Comparison of ENCODE assay signal across 18 cellular contexts in the genomic region with DNA sequence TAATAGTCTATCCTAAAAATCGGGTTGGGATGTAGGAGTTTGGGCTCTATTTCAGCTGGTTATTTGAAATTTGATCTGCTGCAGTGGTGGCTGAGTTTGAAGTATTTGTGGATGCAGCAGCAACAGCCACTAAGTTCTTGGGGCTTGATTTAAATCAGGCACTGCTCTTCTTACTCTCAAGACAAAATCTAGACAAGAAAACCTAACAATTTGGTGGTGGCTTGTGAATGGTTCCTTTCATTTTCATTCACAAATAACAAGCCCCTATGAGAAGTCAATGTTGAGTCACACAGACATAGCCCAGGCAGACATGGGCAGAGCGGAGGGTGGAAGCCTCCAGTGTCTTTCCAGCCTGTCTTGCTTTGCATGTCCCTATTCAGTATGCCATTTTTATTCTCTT.
DNase-seq lines count a peak whose midpoint lies in the region; ATAC-seq and TF ChIP-seq lines count a peak whose summit lies in the region.
"Had no signal": no experiment of that assay in that cellular context is flagged by ENCODE, and none has a peak within 500 bp of the region (broad histone marks: within the 10 kb centered on the region; RNA-seq: fewer than 3 reads in every experiment).

No MANE protein-coding gene starts in this region.

- ATAC-seq in Right ventricle myocardium superior (ENCODE audit: poor library complexity) (peak; percentile 36), GM18907 (IDR thresholded peaks at IDR 0.05; ENCODE audit: unreplicated experiment) (no peak), GM19328 (IDR thresholded peaks at IDR 0.05; ENCODE audit: unreplicated experiment) (no peak)
- ATAC-seq: foreskin keratinocyte had no signal

- TF ChIP-seq EP300 in sigmoid colon (IDR thresholded peaks at IDR 0.05): no peak

- H3K27me3 ChIP-seq in AG04450 (ENCODE audit: control insufficient read depth, insufficient read depth, low read length) (no peaks in the 10 kb centered on the region), ascending aorta (no peaks in the 10 kb centered on the region), sigmoid colon (no peaks in the 10 kb centered on the region)
- H3K27me3 ChIP-seq: foreskin keratinocyte had no signal

- H3K9me3 ChIP-seq in AG04450 (ENCODE audit: control insufficient read depth, insufficient read depth, low read length) (no peaks in the 10 kb centered on the region), ascending aorta (no peaks in the 10 kb centered on the region), sigmoid colon (no peaks in the 10 kb centered on the region)

- intact Hi-C loops in ascending aorta (cut with DNase I): loop anchor here (5.0 kb wide), 1 partner anchor 66 kb away; no protein-coding TSS in a partner anchor
- intact Hi-C loops in Right ventricle myocardium superior (cut with DNase I): no loop called here
- intact Hi-C loops in sigmoid colon (cut with DNase I): no loop called here

- H3K4me3 ChIP-seq in AG04450 (ENCODE audit: low read depth, low read length) (no peak overlapping the region), ascending aorta (peak overlapping the region in 1 of 2 donors; percentile 40), sigmoid colon (no peak overlapping the region)

- 84 to 86% methylated on average over 2 of the region's 2 CpGs for WGBS in sigmoid colon, 2 donors

- peaks cover 5 to 14% of the 10 kb centered on the region in 2 donors for H3K36me3 ChIP-seq in ascending aorta
- no peaks in the 10 kb centered on the region for H3K36me3 ChIP-seq in sigmoid colon

- DNase-seq in AG04450 (ENCODE audit: low read depth, low spot score) (no peak), ascending aorta (ENCODE audit: low spot score in 2 of 2) (no peak), Right ventricle myocardium superior (no peak), sigmoid colon (no peak), erythroblast (lab: John Stamatoyannopoulos, UW) (no peak)
- DNase-seq in activated naive CD4-positive, alpha-beta T cell (lab: John Stamatoyannopoulos, UW): no peak
- DNase-seq: activated B cell treated with CpG ODN at 0.5 μM for 24 hours; activated effector memory CD4-positive, alpha-beta T cell treated with anti-CD3 and anti-CD28 coated beads, Interleukin-2, amount 50 U/mL, for 16 hours; foreskin keratinocyte; GDM1; Kasumi-1; midbrain; NCI-H1694; nucleus accumbens; OCI-M1 had no signal

- no peak for TF ChIP-seq POLR2A in sigmoid colon (IDR thresholded peaks at IDR 0.05)
- TF ChIP-seq POLR2A in erythroblast (IDR thresholded peaks at IDR 0.05; ENCODE audit: low read length): no peak

- CTCF ChIA-PET in AG04450 (lab: Charles Lee): interaction anchor here (1.2 kb wide), 1 partner anchor 112 kb away, joined by 7 read pairs; no protein-coding TSS in a partner anchor

- H3K27ac ChIP-seq in AG04450 (ENCODE audit: low read depth, low read length) (peak overlapping the region; percentile 12), ascending aorta (peak overlapping the region; percentile 83 to 86), sigmoid colon (peak overlapping the region; percentile 52 to 74 (median 68))
- H3K27ac ChIP-seq: foreskin keratinocyte, HL-60 had no signal

- POLR2A ChIA-PET in AG04450 (lab: Yijun Ruan, JAX): no interaction called here

- H3K4me1 ChIP-seq in ascending aorta (peaks cover 6 to 62% of the 10 kb centered on the region in 2 donors), sigmoid colon (peaks cover 0 to 70% (median 54%) of the 10 kb centered on the region in 4 donors)
- H3K4me1 ChIP-seq: foreskin keratinocyte had no signal

- TF ChIP-seq CTCF in AG04450 (IDR thresholded peaks at IDR 0.05; ENCODE audit: low read depth, low read length): no peak
- no peak for TF ChIP-seq CTCF in ascending aorta (IDR thresholded peaks at IDR 0.05)
- no peak for TF ChIP-seq CTCF in sigmoid colon (IDR thresholded peaks at IDR 0.05)

Comparison
In these comparisons a context has a peak if more than half of its experiments do, and no peak if none do; other contexts are left out.
1. H3K27ac ChIP-seq: peak in every context shown above with its lines; median percentile 84 in ascending aorta; 68 in sigmoid colon; 12 in AG04450.